In the genomic region with DNA sequence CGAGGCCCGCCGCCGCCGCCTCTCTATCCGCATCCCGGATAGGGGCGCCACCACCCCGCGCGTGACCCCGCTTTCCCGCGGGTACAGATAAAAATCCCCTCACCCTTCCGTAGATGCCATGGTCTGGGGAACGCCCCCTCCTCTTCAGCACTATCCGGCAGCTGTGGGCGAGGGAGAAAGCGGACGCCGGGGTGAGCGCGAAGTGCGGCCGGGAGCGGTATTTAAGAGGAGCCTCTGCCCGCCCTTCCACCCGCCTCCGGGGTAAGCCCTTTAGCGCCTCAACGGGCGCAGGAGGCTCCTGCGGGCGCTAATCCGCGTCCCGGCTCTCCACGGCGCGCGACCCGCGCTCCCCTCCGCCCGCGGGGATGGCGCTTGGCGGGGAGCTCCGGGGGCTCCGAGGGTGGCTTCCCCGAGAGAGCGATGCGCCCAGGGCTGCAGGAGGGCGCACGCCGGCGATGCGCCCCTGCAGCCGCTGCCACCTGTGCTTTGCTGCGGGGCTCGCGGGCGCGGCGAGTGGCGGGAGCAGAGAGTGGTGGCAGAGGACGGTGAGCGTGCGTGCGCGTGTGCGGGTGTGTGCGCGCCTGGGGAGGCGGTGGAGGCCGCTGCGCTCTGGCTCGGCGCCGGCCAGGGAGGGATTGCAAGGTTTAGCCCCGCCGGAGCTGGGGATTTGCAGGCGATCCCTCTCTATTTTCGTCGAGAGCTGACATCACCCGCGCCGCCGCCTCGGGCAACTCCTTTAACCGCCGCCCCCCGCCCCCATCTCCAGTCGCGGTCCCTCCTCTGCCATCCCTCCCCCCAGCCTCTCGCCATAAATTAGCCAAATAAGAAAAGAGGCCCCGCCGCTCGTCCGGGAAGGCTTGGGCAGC, we compare ENCODE assay signal across 1 cellular context.
TF ChIP-seq lines count a peak whose summit lies in the region.

A gene (minus strand): TSS at position 712 of the 866 bp plus-strand sequence. CDS start 592 bp downstream, at position 120.

TF ChIP-seq in H1, 55 proteins besides CTCF, POLR2A, EP300 and RAD21 (continued from another document):
- TF ChIP-seq RBBP5 (IDR thresholded peaks at IDR 0.05; ENCODE audit: borderline replicate concordance, low read depth, low read length), result peak; percentile 25; the same call in 1 of the 2 replicates
- TF ChIP-seq RFX5 (IDR thresholded peaks at IDR 0.05; ENCODE audit: borderline replicate concordance, low read depth, low read length), result no peak
